2 cellular contexts compared by ENCODE assay signal in genomic region chr10:123993534-123994416, GRCh38.
TF ChIP-seq lines count a peak whose summit lies in the region.

No MANE protein-coding gene starts in this region.

TF ChIP-seq in SK-N-SH, 30 proteins besides CTCF, POLR2A, EP300 and RAD21 (continued from another document):
- TF ChIP-seq JUND (IDR thresholded peaks at IDR 0.05) (no peak), SMC3 (IDR thresholded peaks at IDR 0.05; ENCODE audit: low read depth, low read length) (no peak), FOXM1 (IDR thresholded peaks at IDR 0.05; ENCODE audit: low read depth) (no peak), RFX5 (IDR thresholded peaks at IDR 0.05; ENCODE audit: low read length) (no peak), IRF3 (IDR thresholded peaks at IDR 0.05; ENCODE audit: low read depth, low read length) (no peak), YY1 (IDR thresholded peaks at IDR 0.05; ENCODE audit: low read depth) (no peak), ZBTB33 (IDR thresholded peaks at IDR 0.05; ENCODE audit: borderline replicate concordance, low read depth) (no peak)

TF ChIP-seq in SK-N-SH treated with all-trans-retinoic acid at 6 μM for 48 hours, 23 proteins besides CTCF, POLR2A, EP300 and RAD21 (continued from another document):
- TF ChIP-seq CSRNP3 (CRISPR knock-in tag; IDR thresholded peaks at IDR 0.05): no peak
- no peak for TF ChIP-seq BACH2 (CRISPR knock-in tag; IDR thresholded peaks at IDR 0.05; ENCODE audit: borderline replicate concordance)
- no peak for TF ChIP-seq ZFP3 (CRISPR knock-in tag; IDR thresholded peaks at IDR 0.05)
- TF ChIP-seq POU6F1 (CRISPR knock-in tag; IDR thresholded peaks at IDR 0.05; ENCODE audit: borderline replicate concordance, low read depth): no peak
- no peak for TF ChIP-seq TCF4 (CRISPR knock-in tag; IDR thresholded peaks at IDR 0.05; ENCODE audit: borderline replicate concordance)
- no peak for TF ChIP-seq ZNF565 (CRISPR knock-in tag; conservative IDR thresholded peaks at IDR 0.05; ENCODE audit: low read depth)
